ENCODE assay signal across 17 cellular contexts in genomic region chr2:135745545-135745944, GRCh38. TPM values are rescaled to one million over a fixed set of nuclear protein-coding genes. Genes with fewer than 3 reads are reported as not detected.
DNase-seq lines count a peak whose midpoint lies in the region; ATAC-seq and TF ChIP-seq lines count a peak whose summit lies in the region.
"Had no signal": no experiment of that assay in that cellular context is flagged by ENCODE, and none has a peak within 500 bp of the region (broad histone marks: within the 10 kb centered on the region; RNA-seq: fewer than 3 reads in every experiment).

No MANE protein-coding gene starts in this region.

- no peak overlapping the region for H3K56ac ChIP-seq in IMR-90 (ENCODE audit: extremely low read depth, insufficient read depth, low read length)

- H3K9me1 ChIP-seq in IMR-90 (ENCODE audit: insufficient read depth, low read length) = peaks cover 3% of the 10 kb centered on the region; the same call in 1 of the 2 replicates

- no peak overlapping the region for H3K4me3 Mint-ChIP-seq in activated CD8-positive, alpha-beta T cell treated with anti-CD3 and anti-CD28 coated beads, Interleukin-2, amount 10 ng/mL, durations not matched to agents 7 days and 5 days

- peak overlapping the region; percentile 3 for H3K27ac ChIP-seq in AG04450 (ENCODE audit: low read depth, low read length)
- 0 out of 2 replicates have a peak overlapping the region, but pooled peaks have one; percentile 42 for H3K27ac ChIP-seq in IMR-90 (ENCODE audit: insufficient read depth, low read length)
- H3K27ac ChIP-seq: SK-N-MC, spleen had no signal

- no peaks in the 10 kb centered on the region for H3K27me3 Mint-ChIP-seq in activated CD8-positive, alpha-beta T cell treated with anti-CD3 and anti-CD28 coated beads, Interleukin-2, amount 10 ng/mL, durations not matched to agents 7 days and 5 days (ENCODE audit: low read depth)
- H3K27me3 Mint-ChIP-seq: type B pancreatic cell had no signal

- peaks cover 35% of the 10 kb centered on the region for H3K4me1 Mint-ChIP-seq in activated CD8-positive, alpha-beta T cell treated with anti-CD3 and anti-CD28 coated beads, Interleukin-2, amount 10 ng/mL, durations not matched to agents 7 days and 5 days (ENCODE audit: low read depth)

- H2BK120ac ChIP-seq in IMR-90 (ENCODE audit: low read depth, low read length) = no peak overlapping the region

- TF ChIP-seq CTCF in AG04450 (IDR thresholded peaks at IDR 0.05; ENCODE audit: low read depth, low read length) (no peak), IMR-90 (conservative IDR thresholded peaks at IDR 0.05; ENCODE audit: low read depth, low read length) (no peak), choroid plexus epithelial cell (conservative IDR thresholded peaks at IDR 0.05; ENCODE audit: low read depth, low read length) (no peak), GM13976 (IDR thresholded peaks at IDR 0.05; ENCODE audit: borderline replicate concordance, control extremely low read depth, extremely low read depth, insufficient read depth, missing control alignments) (no peak)

- H4K5ac ChIP-seq in IMR-90 (ENCODE audit: low read depth, low read length) = no peak overlapping the region

- H3K14ac ChIP-seq in IMR-90 (replicated peaks; ENCODE audit: low read depth, low read length) = no peak overlapping the region

- peaks cover 35% of the 10 kb centered on the region; the same call in 1 of the 2 replicates for H4K20me1 ChIP-seq in IMR-90 (ENCODE audit: insufficient read depth, low read length)

- H3K36me3 Mint-ChIP-seq in activated CD8-positive, alpha-beta T cell treated with anti-CD3 and anti-CD28 coated beads, Interleukin-2, amount 10 ng/mL, durations not matched to agents 7 days and 5 days (ENCODE audit: low read depth) = peaks cover 50% of the 10 kb centered on the region

- WGBS in IMR-90 (ENCODE audit: extremely low coverage in 2 of 2, insufficient read length in 1 of 2), 2 experiments = no CpG with 5 or more reads among the region's 4 CpGs

- H3K18ac ChIP-seq in IMR-90 (ENCODE audit: low read depth, low read length) = no peak overlapping the region

- POLR2A ChIA-PET in AG04450 (lab: Yijun Ruan, JAX) = no interaction called here
- POLR2A ChIA-PET in IMR-90 (lab: Charles Lee; ENCODE audit: unreplicated experiment) = interaction anchor here (0.6 kb wide), 1 partner anchor 11 kb away, joined by 4 read pairs; no protein-coding TSS in a partner anchor
- POLR2A ChIA-PET in activated CD8-positive, alpha-beta T cell treated with anti-CD3 and anti-CD28 coated beads, Interleukin-2, amount 10 ng/mL, durations not matched to agents 7 days and 5 days (lab: Charles Lee) = no interaction called here

- H2AFZ ChIP-seq in IMR-90 (replicated peaks; ENCODE audit: low read length, poor library complexity) = no peak overlapping the region

- no peaks in the 10 kb centered on the region; the same call in 1 of the 2 replicates for H3K9me3 ChIP-seq in AG04450 (ENCODE audit: control insufficient read depth, insufficient read depth, low read length)
- H3K9me3 ChIP-seq in IMR-90 (ENCODE audit: control insufficient read depth, insufficient read depth, low read length) = no peaks in the 10 kb centered on the region
- H3K9me3 ChIP-seq: BE2C, mucosa of descending colon, spleen had no signal

- H3K27ac Mint-ChIP-seq in activated CD8-positive, alpha-beta T cell treated with anti-CD3 and anti-CD28 coated beads, Interleukin-2, amount 10 ng/mL, durations not matched to agents 7 days and 5 days = no peak overlapping the region
- H3K27ac Mint-ChIP-seq: type B pancreatic cell had no signal

- no peak overlapping the region for H2BK20ac ChIP-seq in IMR-90 (ENCODE audit: low read depth, low read length)

- TF ChIP-seq POLR2A in IMR-90 (IDR thresholded peaks at IDR 0.05; ENCODE audit: low read depth, low read length) = no peak

- BruUV-seq in IMR-90 (replicated peaks; lab: Mats Ljungman, UMichigan) = no TSS peak

- no peak overlapping the region for H3K4ac ChIP-seq in IMR-90 (ENCODE audit: low read depth, low read length)

- dilution Hi-C loops in IMR-90 (cut with HindIII; ENCODE audit: low sequenced_read_pairs, unreplicated experiment) = no loop called here

- no peak overlapping the region for H4K91ac ChIP-seq in IMR-90 (ENCODE audit: insufficient read depth, low read depth, low read length)

- no peak overlapping the region for H2AK9ac ChIP-seq in IMR-90 (replicated peaks; ENCODE audit: low read depth, low read length, poor library complexity)

- intact Hi-C loops in IMR-90 (cut with micrococcal nuclease) = loop anchor here (5.0 kb wide), 1 partner anchor 37 kb away; no protein-coding TSS in a partner anchor

- H4K8ac ChIP-seq in IMR-90 (ENCODE audit: low read depth in 2 of 2, low read length in 2 of 2) = no peak overlapping the region

- H3K4me3 ChIP-seq in AG04450 (ENCODE audit: low read depth, low read length) (no peak overlapping the region), IMR-90 (ENCODE audit: insufficient read depth, low read depth, low read length) (no peak overlapping the region), choroid plexus epithelial cell (ENCODE audit: low read depth, low read length) (no peak overlapping the region)
- H3K4me3 ChIP-seq: mucosa of descending colon, SK-N-MC, spleen had no signal

- no peak for TF ChIP-seq RAD21 in IMR-90 (IDR thresholded peaks at IDR 0.05; ENCODE audit: low read length)

- no peak overlapping the region for H2AK5ac ChIP-seq in IMR-90 (ENCODE audit: low read depth, low read length)

- CTCF ChIA-PET in AG04450 (lab: Charles Lee) (interaction anchor here (0.9 to 1.2 kb wide), 3 partner anchors 52 to 742 kb away, joined by 3 to 7 read pairs (median 3); no protein-coding TSS in a partner anchor), IMR-90 (lab: Yijun Ruan, JAX) (interaction anchor here (0.6 to 2.2 kb wide), 3 partner anchors 10 to 977 kb away, joined by 3 to 8 read pairs (median 3); no protein-coding TSS in a partner anchor)
- CTCF ChIA-PET in activated CD8-positive, alpha-beta T cell treated with anti-CD3 and anti-CD28 coated beads, Interleukin-2, amount 10 ng/mL, durations not matched to agents 7 days and 5 days (lab: Charles Lee) = interaction anchor here (1.0 to 2.1 kb wide), 4 partner anchors 10 to 52 kb away, joined by 3 to 9 read pairs (median 6); no protein-coding TSS in a partner anchor

- no peak overlapping the region for H3K4me2 ChIP-seq in IMR-90 (ENCODE audit: low read depth, low read length)

- H3K9me3 Mint-ChIP-seq in activated CD8-positive, alpha-beta T cell treated with anti-CD3 and anti-CD28 coated beads, Interleukin-2, amount 10 ng/mL, durations not matched to agents 7 days and 5 days (ENCODE audit: insufficient read depth) = no peaks in the 10 kb centered on the region

- no peak for ATAC-seq in IMR-90 (ENCODE audit: low read depth)
- ATAC-seq in activated CD8-positive, alpha-beta T cell treated with anti-CD3 and anti-CD28 coated beads, Interleukin-2, amount 10 ng/mL, durations not matched to agents 7 days and 5 days = no peak
- ATAC-seq: HepG2, mucosa of descending colon had no signal

- H3K79me1 ChIP-seq in IMR-90 (ENCODE audit: low read depth in 1 of 2, low read length in 2 of 2) = peaks cover 25 to 41% of the 10 kb centered on the region in 2 experiments

- in situ Hi-C loops in IMR-90 (cut with MboI; ENCODE audit: low sequenced_read_pairs) = no loop called here
- in situ Hi-C loops in GM13976 (cut with MboI; ENCODE audit: low sequenced_read_pairs, unreplicated experiment) = no loop called here

- no peak overlapping the region for H2BK5ac ChIP-seq in IMR-90 (ENCODE audit: low read depth, low read length, poor library complexity, severe bottlenecking)

- H3K9ac ChIP-seq in IMR-90 (ENCODE audit: low read depth, low read length) = no peak overlapping the region

- no peak overlapping the region for H2BK15ac ChIP-seq in IMR-90 (ENCODE audit: low read depth, low read length)

- H3K23ac ChIP-seq in IMR-90 (ENCODE audit: low read depth, low read length) = no peak overlapping the region

- DNase-seq in AG04450 (ENCODE audit: low read depth, low spot score) = peak; percentile 38
- DNase-seq in IMR-90 = peak; percentile 90
- DNase-seq in choroid plexus epithelial cell (ENCODE audit: low read depth) = peak; percentile 82
- peak; percentile 56 for DNase-seq in myocyte (ENCODE audit: low read depth)
- DNase-seq in activated CD8-positive, alpha-beta T cell treated with anti-CD3 and anti-CD28 coated beads, Interleukin-2, amount 10 ng/mL, durations not matched to agents 7 days and 5 days = no peak
- DNase-seq in activated CD8-positive, alpha-beta memory T cell treated with anti-CD3 and anti-CD28 coated beads, Interleukin-2, amount 50 U/mL, for 48 hours = no peak
- DNase-seq in GM13976 (ENCODE audit: low spot score) = no peak
- DNase-seq in MV-4-11 (lab: John Stamatoyannopoulos, UW) = no peak
- DNase-seq: activated T-cell treated with anti-CD3 and anti-CD28 coated beads, Interleukin-2, amount 50 U/mL, for 1 hour; aorta; BE2C; mucosa of descending colon; NCI-H146 had no signal

- peaks cover 8% of the 10 kb centered on the region for H3K4me1 ChIP-seq in IMR-90 (ENCODE audit: control insufficient read depth, insufficient read depth, low read length)
- H3K4me1 ChIP-seq: BE2C had no signal

- H3K36me3 ChIP-seq in IMR-90 (ENCODE audit: control insufficient read depth, insufficient read depth, low read length) = peaks cover 16% of the 10 kb centered on the region
- H3K36me3 ChIP-seq: BE2C had no signal

- H3K27me3 ChIP-seq in AG04450 (ENCODE audit: control insufficient read depth, insufficient read depth, low read length) = no peaks in the 10 kb centered on the region
- H3K27me3 ChIP-seq in IMR-90 (ENCODE audit: control insufficient read depth, insufficient read depth, low read length) = no peaks in the 10 kb centered on the region
- H3K27me3 ChIP-seq: BE2C, spleen had no signal

TF ChIP-seq in IMR-90, 13 proteins besides CTCF, POLR2A, EP300 and RAD21 (continues in another document):
- no peak for TF ChIP-seq ELK1 (IDR thresholded peaks at IDR 0.05; ENCODE audit: borderline replicate concordance, low read depth, low read length)

RNA-seq across cellular contexts. Expression of gene UBXN4, which starts 3.9 kb away (rescaled TPM):
- polyA plus RNA-seq in AG04450 (2011; rRNA removed) = 92.0 and 141 TPM in 2 replicates
- polyA minus RNA-seq in AG04450 (2011; rRNA and poly(A)+ RNA removed) = 45.4 and 76.6 TPM in 2 replicates
- total RNA-seq in IMR-90 (2012; rRNA removed) = 49.1 and 64.7 TPM in 2 replicates
- 39.1 and 48.1 TPM in 2 replicates for polyA plus RNA-seq in IMR-90 (2012; rRNA removed)
- polyA plus RNA-seq in IMR-90 (2012; cell fraction: cytosol; rRNA removed) = 8.1 and 14.9 TPM in 2 replicates
- polyA plus RNA-seq in IMR-90 (2012; cell fraction: nucleus; rRNA removed; ENCODE audit: low replicate concordance) = 19.8 and 128 TPM in 2 replicates
- 69.0 and 73.7 TPM in 2 replicates for total RNA-seq in myocyte
- 38.8 TPM for polyA plus RNA-seq in myocyte (2012)
- 10 to 100 TPM; 94.1 to 96.2 TPM for total RNA-seq in activated CD8-positive, alpha-beta T cell treated with anti-CD3 and anti-CD28 coated beads, Interleukin-2, amount 10 ng/mL, durations not matched to agents 7 days and 5 days

Comparison
In these comparisons a context has a peak if more than half of its experiments do, and no peak if none do; other contexts are left out.
1. DNase-seq: peak in AG04450 (single experiment), IMR-90 (single experiment), choroid plexus epithelial cell (single experiment) and myocyte (single experiment); none in activated CD8-positive, alpha-beta T cell treated with anti-CD3 and anti-CD28 coated beads, Interleukin-2, amount 10 ng/mL, durations not matched to agents 7 days and 5 days (single experiment), activated CD8-positive, alpha-beta memory T cell treated with anti-CD3 and anti-CD28 coated beads, Interleukin-2, amount 50 U/mL, for 48 hours (single experiment), GM13976 (single experiment) and MV-4-11 (single experiment).